In genomic region chr5:160970605-160971191, GRCh38 we compare ENCODE assay signal across 11 cellular contexts.
A peak's percentile ranks its signal among the peaks of the same experiment; 100 is the strongest.
DNase-seq lines count a peak whose midpoint lies in the region; ATAC-seq and TF ChIP-seq lines count a peak whose summit lies in the region.
"Had no signal": no experiment of that assay in that cellular context is flagged by ENCODE, and none has a peak within 500 bp of the region (broad histone marks: within the 10 kb centered on the region; RNA-seq: fewer than 3 reads in every experiment).

No MANE protein-coding gene starts in this region.

- no peaks in the 10 kb centered on the region for H3K4me1 ChIP-seq in SK-N-SH (ENCODE audit: control insufficient read depth in 1 of 2, insufficient read depth in 2 of 2, low read depth in 1 of 2, low read length in 1 of 2)
- peaks cover 7% of the 10 kb centered on the region for H3K4me1 ChIP-seq in body of pancreas
- H3K4me1 ChIP-seq in smooth muscle cell (ENCODE audit: low read depth), result peaks cover 10% of the 10 kb centered on the region
- H3K4me1 ChIP-seq: HAP-1 had no signal

- H3K79me2 ChIP-seq in SK-N-SH (ENCODE audit: insufficient read depth) (no peaks in the 10 kb centered on the region), smooth muscle cell (ENCODE audit: low read depth) (no peaks in the 10 kb centered on the region)

- DNase-seq in SK-N-SH, result no peak
- no peak for DNase-seq in body of pancreas
- DNase-seq in smooth muscle cell (lab: John Stamatoyannopoulos, UW; ENCODE audit: unreplicated experiment), result no peak
- no peak for DNase-seq in central memory CD4-positive, alpha-beta T cell
- no peak for DNase-seq in kidney glomerular epithelial cell (lab: John Stamatoyannopoulos, UW)
- DNase-seq: activated naive CD4-positive, alpha-beta T cell treated with anti-CD3 and anti-CD28 coated beads, Interleukin-2, amount 10 ng/mL, durations not matched to agents 7 days and 5 days had no signal

- no peaks in the 10 kb centered on the region for H3F3A ChIP-seq in SK-N-SH (replicated peaks; ENCODE audit: insufficient read depth)
- H3F3A ChIP-seq in smooth muscle cell (ENCODE audit: low read depth), result no peaks in the 10 kb centered on the region

- H3K27ac ChIP-seq in SK-N-SH (ENCODE audit: low read depth in 2 of 2, low read length in 1 of 2) (no peak overlapping the region), body of pancreas (no peak overlapping the region), smooth muscle cell (ENCODE audit: low read depth) (no peak overlapping the region)
- H3K27ac ChIP-seq: BLaER1 treated with 17β-estradiol and CSF1 and Interleukin-3, amounts not matched to agents 10 nM and 100 nM had no signal

- no peaks in the 10 kb centered on the region for H3K9me2 ChIP-seq in SK-N-SH

- 3% methylated on average over 1 of the region's 1 CpG for whole genome bisulfite sequencing in SK-N-SH (ENCODE audit: low lambda C conversion rate)
- WGBS in body of pancreas, 2 donors, result 49 to 61% methylated on average over 1 of the region's 1 CpG
- 44% methylated on average over 1 of the region's 1 CpG for WGBS in smooth muscle cell (ENCODE audit: low lambda C conversion rate)

- peak; percentile 27; the same call in 1 of the 2 replicates for TF ChIP-seq RAD21 in SK-N-SH (IDR thresholded peaks at IDR 0.05; ENCODE audit: low read length)

- TF ChIP-seq POLR2A in body of pancreas (IDR thresholded peaks at IDR 0.05), result no peak

- ATAC-seq in SK-N-SH treated with all-trans-retinoic acid at 6 μM for 48 hours (no peak), body of pancreas (peak; percentile 60), HG03457 (IDR thresholded peaks at IDR 0.05; ENCODE audit: unreplicated experiment) (no peak)

- intact Hi-C loops in body of pancreas (cut with DNase I), result no loop called here

- H3K27me3 ChIP-seq in SK-N-SH (ENCODE audit: insufficient read depth) (no peaks in the 10 kb centered on the region), body of pancreas (no peaks in the 10 kb centered on the region), smooth muscle cell (ENCODE audit: low read depth) (no peaks in the 10 kb centered on the region)
- H3K27me3 ChIP-seq: BLaER1 treated with 17β-estradiol and CSF1 and Interleukin-3, amounts not matched to agents 10 nM and 100 nM had no signal

- H3K4me2 ChIP-seq in SK-N-SH (no peak overlapping the region), smooth muscle cell (no peak overlapping the region)
- H3K4me2 ChIP-seq: BLaER1 treated with 17β-estradiol and CSF1 and Interleukin-3, amounts not matched to agents 10 nM and 100 nM had no signal

- peak; percentile 43 for TF ChIP-seq CTCF in SK-N-SH (IDR thresholded peaks at IDR 0.05)
- peak; percentile 39 for TF ChIP-seq CTCF in LNCAP (IDR thresholded peaks at IDR 0.05)
- TF ChIP-seq CTCF in body of pancreas (IDR thresholded peaks at IDR 0.05), result peak in 6 of 7 experiments; percentile 39 to 56 (median 44)
- TF ChIP-seq CTCF in smooth muscle cell (IDR thresholded peaks at IDR 0.05; ENCODE audit: borderline replicate concordance, insufficient read depth, poor library complexity, severe bottlenecking), result peak; percentile 51

- H3K9ac ChIP-seq in SK-N-SH (no peak overlapping the region), smooth muscle cell (ENCODE audit: low read depth) (no peak overlapping the region)
- H3K9ac ChIP-seq: BLaER1 treated with 17β-estradiol and CSF1 and Interleukin-3, amounts not matched to agents 10 nM and 100 nM had no signal

- no peak for TF ChIP-seq EP300 in SK-N-SH (IDR thresholded peaks at IDR 0.05; ENCODE audit: borderline replicate concordance in 1 of 2, low read depth in 1 of 2, low read length in 1 of 2)

- H3K9me3 ChIP-seq in SK-N-SH, result no peaks in the 10 kb centered on the region
- H3K9me3 ChIP-seq in body of pancreas, result no peaks in the 10 kb centered on the region
- H3K9me3 ChIP-seq in smooth muscle cell (replicated peaks; ENCODE audit: low read depth), result no peaks in the 10 kb centered on the region
- H3K9me3 ChIP-seq: BLaER1 treated with 17β-estradiol and CSF1 and Interleukin-3, amounts not matched to agents 10 nM and 100 nM; HAP-1 had no signal

- H3K36me3 ChIP-seq in SK-N-SH (replicated peaks in 1 of 2; ENCODE audit: control insufficient read depth in 1 of 2, insufficient read depth in 2 of 2, low read length in 1 of 2) (no peaks in the 10 kb centered on the region), body of pancreas (replicated peaks in 1 of 2; ENCODE audit: insufficient read depth in 1 of 2, low read depth in 2 of 2) (no peaks in the 10 kb centered on the region), smooth muscle cell (ENCODE audit: low read depth) (no peaks in the 10 kb centered on the region)
- H3K36me3 ChIP-seq: BLaER1 treated with 17β-estradiol and CSF1 and Interleukin-3, amounts not matched to agents 10 nM and 100 nM; HAP-1 had no signal

- H4K20me1 ChIP-seq in SK-N-SH (ENCODE audit: insufficient read depth), result no peaks in the 10 kb centered on the region
- no peaks in the 10 kb centered on the region for H4K20me1 ChIP-seq in smooth muscle cell (ENCODE audit: low read depth)
- H4K20me1 ChIP-seq: BLaER1 treated with 17β-estradiol and CSF1 and Interleukin-3, amounts not matched to agents 10 nM and 100 nM had no signal

- POLR2A ChIA-PET in SK-N-SH (lab: Yijun Ruan, JAX), result no interaction called here

- no peak overlapping the region for H3K4me3 ChIP-seq in SK-N-SH (ENCODE audit: low read depth in 2 of 2, low read length in 1 of 2)
- no peak overlapping the region for H3K4me3 ChIP-seq in body of pancreas
- no peak overlapping the region for H3K4me3 ChIP-seq in smooth muscle cell
- H3K4me3 ChIP-seq: BLaER1 treated with 17β-estradiol and CSF1 and Interleukin-3, amounts not matched to agents 10 nM and 100 nM; HAP-1 had no signal

- no peak overlapping the region for H2AFZ ChIP-seq in SK-N-SH (ENCODE audit: low read depth)
- no peak overlapping the region for H2AFZ ChIP-seq in smooth muscle cell (ENCODE audit: low read depth)

- CTCF ChIA-PET in SK-N-SH (lab: Yijun Ruan, JAX), result no interaction called here

TF ChIP-seq in SK-N-SH, 30 proteins besides CTCF, POLR2A, EP300 and RAD21 (continues in another document):
- no peak for TF ChIP-seq USF1 (IDR thresholded peaks at IDR 0.05; ENCODE audit: borderline replicate concordance, low read depth)
- TF ChIP-seq JUND (IDR thresholded peaks at IDR 0.05), result no peak
- TF ChIP-seq CHD2 (IDR thresholded peaks at IDR 0.05; ENCODE audit: low read length, partially characterized antibody), result no peak
- TF ChIP-seq, protein P1, sequence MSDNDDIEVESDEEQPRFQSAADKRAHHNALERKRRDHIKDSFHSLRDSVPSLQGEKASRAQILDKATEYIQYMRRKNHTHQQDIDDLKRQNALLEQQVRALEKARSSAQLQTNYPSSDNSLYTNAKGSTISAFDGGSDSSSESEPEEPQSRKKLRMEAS (IDR thresholded peaks at IDR 0.05; ENCODE audit: low read depth), result no peak
- no peak for TF ChIP-seq RFX5 (IDR thresholded peaks at IDR 0.05; ENCODE audit: low read length)
- no peak for TF ChIP-seq TEAD4 (IDR thresholded peaks at IDR 0.05; ENCODE audit: borderline replicate concordance, insufficient read depth)
- no peak for TF ChIP-seq FOXJ3 (CRISPR knock-in tag; IDR thresholded peaks at IDR 0.05)

TF ChIP-seq in SK-N-SH treated with all-trans-retinoic acid at 6 μM for 48 hours, 23 proteins besides CTCF, POLR2A, EP300 and RAD21 (continues in another document):
- no peak for TF ChIP-seq CREB5 (CRISPR knock-in tag; IDR thresholded peaks at IDR 0.05; ENCODE audit: low read depth)
- no peak for TF ChIP-seq ZFP30 (CRISPR knock-in tag; IDR thresholded peaks at IDR 0.05)
- TF ChIP-seq TOX (CRISPR knock-in tag; IDR thresholded peaks at IDR 0.05; ENCODE audit: borderline replicate concordance), result no peak
- TF ChIP-seq SNAI2 (CRISPR knock-in tag; IDR thresholded peaks at IDR 0.05), result no peak
- TF ChIP-seq GLIS3 (CRISPR knock-in tag; IDR thresholded peaks at IDR 0.05), result no peak
- TF ChIP-seq ZNF70 (CRISPR knock-in tag; IDR thresholded peaks at IDR 0.05), result no peak
- no peak for TF ChIP-seq BACH2 (CRISPR knock-in tag; IDR thresholded peaks at IDR 0.05; ENCODE audit: borderline replicate concordance)
- TF ChIP-seq ESRRG (CRISPR knock-in tag; IDR thresholded peaks at IDR 0.05), result no peak
- no peak for TF ChIP-seq PATZ1 (CRISPR knock-in tag; IDR thresholded peaks at IDR 0.05; ENCODE audit: borderline replicate concordance)
- no peak for TF ChIP-seq ZNF8 (CRISPR knock-in tag; IDR thresholded peaks at IDR 0.05)
- TF ChIP-seq PPARA (CRISPR knock-in tag; IDR thresholded peaks at IDR 0.05; ENCODE audit: borderline replicate concordance), result no peak
- no peak for TF ChIP-seq ISL1 (CRISPR knock-in tag; IDR thresholded peaks at IDR 0.05)
- no peak for TF ChIP-seq ZNF565 (CRISPR knock-in tag; conservative IDR thresholded peaks at IDR 0.05; ENCODE audit: low read depth)
- no peak for TF ChIP-seq OSR1 (CRISPR knock-in tag; IDR thresholded peaks at IDR 0.05)
- no peak for TF ChIP-seq TCF4 (CRISPR knock-in tag; IDR thresholded peaks at IDR 0.05; ENCODE audit: borderline replicate concordance)
